12 cellular contexts compared by ENCODE assay signal in genomic region chr12:131091976-131092691, GRCh38.
A peak's percentile ranks its signal among the peaks of the same experiment; 100 is the strongest.
DNase-seq lines count a peak whose midpoint lies in the region; ATAC-seq, FAIRE-seq and TF ChIP-seq lines count a peak whose summit lies in the region.
"Had no signal": no experiment of that assay in that cellular context is flagged by ENCODE, and none has a peak within 500 bp of the region (broad histone marks: within the 10 kb centered on the region; RNA-seq: fewer than 3 reads in every experiment).

No MANE protein-coding gene starts in this region.

- no peaks in the 10 kb centered on the region for H3K27me3 ChIP-seq in left ventricle myocardium inferior (ENCODE audit: low read depth)
- H3K27me3 ChIP-seq: esophagus muscularis mucosa, pancreas had no signal

- H3K36me3 ChIP-seq in left ventricle myocardium inferior (peaks cover 11% of the 10 kb centered on the region), mucosa of descending colon (ENCODE audit: low read depth) (no peaks in the 10 kb centered on the region)
- H3K36me3 ChIP-seq: pancreas had no signal

- H3K9me3 ChIP-seq in left ventricle myocardium inferior (replicated peaks) (no peaks in the 10 kb centered on the region), mucosa of descending colon (no peaks in the 10 kb centered on the region)
- H3K9me3 ChIP-seq: esophagus muscularis mucosa, pancreas had no signal

- ATAC-seq in mucosa of descending colon (no peak), HG03565 (IDR thresholded peaks at IDR 0.05; ENCODE audit: unreplicated experiment) (no peak)
- ATAC-seq: pancreas had no signal

- intact Hi-C loops in cardiac septum (cut with DNase I) (no loop called here), left ventricle myocardium inferior (cut with micrococcal nuclease) (no loop called here), mucosa of descending colon (cut with DNase I, micrococcal nuclease) (no loop called here)

- FAIRE-seq in HTR-8/SVneo (lab: Jason Lieb, UNC): no peak
- FAIRE-seq: pancreas had no signal

- H3K27ac ChIP-seq in left ventricle myocardium inferior (replicated peaks): no peak overlapping the region
- H3K27ac ChIP-seq: esophagus muscularis mucosa, pancreas had no signal

- H3K4me3 ChIP-seq in left ventricle myocardium inferior (no peak overlapping the region), mucosa of descending colon (no peak overlapping the region)
- H3K4me3 ChIP-seq: esophagus muscularis mucosa, pancreas had no signal

- H3K4me1 ChIP-seq in left ventricle myocardium inferior (peaks cover 30% of the 10 kb centered on the region), mucosa of descending colon (ENCODE audit: low read depth) (no peaks in the 10 kb centered on the region)
- H3K4me1 ChIP-seq: pancreas had no signal

- DNase-seq in cardiac septum (ENCODE audit: low spot score): peak; percentile 73
- DNase-seq in left ventricle myocardium inferior: no peak
- DNase-seq in activated CD8-positive, alpha-beta memory T cell treated with anti-CD3 and anti-CD28 coated beads, Interleukin-2, amount 50 U/mL, for 4 hours: peak; percentile 9
- DNase-seq in mucosa of descending colon: peak in 2 of 3 donors; percentile 7 to 25
- peak; percentile 29 for DNase-seq in ureter (ENCODE audit: low spot score)
- DNase-seq in HTR-8/SVneo (ENCODE audit: insufficient read length, low spot score): no peak
- no peak for DNase-seq in NCI-H1417 treated with DMSO at 0.1 percent for 48 hours (lab: John Stamatoyannopoulos, UW)
- DNase-seq: NCI-H1930, NCI-H69 had no signal

- TF ChIP-seq CTCF in left ventricle myocardium inferior (IDR thresholded peaks at IDR 0.05; ENCODE audit: borderline replicate concordance) (no peak), mucosa of descending colon (IDR thresholded peaks at IDR 0.05) (no peak)

Comparison
In these comparisons a context has a peak if more than half of its experiments do, and no peak if none do; other contexts are left out.
1. DNase-seq: peak in cardiac septum (single experiment), activated CD8-positive, alpha-beta memory T cell treated with anti-CD3 and anti-CD28 coated beads, Interleukin-2, amount 50 U/mL, for 4 hours (single experiment), mucosa of descending colon (2 of 3) and ureter (single experiment); none in left ventricle myocardium inferior (single experiment), HTR-8/SVneo (single experiment) and NCI-H1417 treated with DMSO at 0.1 percent for 48 hours (single experiment).